In the genomic region with DNA sequence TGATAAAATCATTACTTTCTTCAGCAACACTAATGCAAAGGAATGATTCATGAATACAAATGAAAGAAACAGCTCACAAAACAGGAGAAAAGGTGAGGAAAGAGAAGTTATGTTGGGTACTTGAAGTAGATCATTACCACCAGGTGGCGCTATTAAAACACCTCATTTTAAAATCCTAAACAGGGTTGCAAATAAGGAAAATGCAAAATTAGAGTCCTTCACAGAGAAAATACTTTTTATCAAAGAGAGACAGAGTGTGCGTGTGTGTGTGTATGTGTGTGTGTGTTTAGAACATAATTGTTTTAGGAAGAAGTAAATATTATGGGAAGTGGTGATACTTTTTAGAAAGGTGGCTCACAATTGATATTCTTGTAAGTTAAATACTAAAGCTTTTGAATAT, we compare ENCODE assay signal across 9 cellular contexts. TPM values are rescaled to one million over a fixed set of nuclear protein-coding genes. Genes with fewer than 3 reads are reported as not detected.
DNase-seq lines count a peak whose midpoint lies in the region; ATAC-seq and TF ChIP-seq lines count a peak whose summit lies in the region.
"Had no signal": no experiment of that assay in that cellular context is flagged by ENCODE, and none has a peak within 500 bp of the region (broad histone marks: within the 10 kb centered on the region; RNA-seq: fewer than 3 reads in every experiment).

No MANE protein-coding gene starts in this region.

- no peaks in the 10 kb centered on the region for H3K9me3 Mint-ChIP-seq in activated CD4-positive, alpha-beta T cell treated with anti-CD3 and anti-CD28 coated beads, Interleukin-2, amount 10 ng/mL, durations not matched to agents 24 days and 14 days
- H3K9me3 Mint-ChIP-seq in nephron: peaks cover 3% of the 10 kb centered on the region

- no peaks in the 10 kb centered on the region for H3K9me2 ChIP-seq in SU-DHL-6 (replicated peaks; ENCODE audit: insufficient read depth, low read length)

- H3K9me3 ChIP-seq in SU-DHL-6 (ENCODE audit: insufficient read depth, low read length) (no peaks in the 10 kb centered on the region), fibroblast of lung (ENCODE audit: control insufficient read depth, insufficient read depth, low read depth, low read length) (no peaks in the 10 kb centered on the region)

- H3K9ac ChIP-seq in SU-DHL-6 (ENCODE audit: low read length) (no peak overlapping the region), fibroblast of lung (ENCODE audit: insufficient read depth, low read length) (no peak overlapping the region)

- H3K4me3 Mint-ChIP-seq in activated CD4-positive, alpha-beta T cell treated with anti-CD3 and anti-CD28 coated beads, Interleukin-2, amount 10 ng/mL, durations not matched to agents 24 days and 14 days: no peak overlapping the region
- no peak overlapping the region for H3K4me3 Mint-ChIP-seq in nephron
- H3K4me3 Mint-ChIP-seq: activated naive CD8-positive, alpha-beta T cell treated with anti-CD3 and anti-CD28 coated beads, Interleukin-2, amount 10 ng/mL, durations not matched to agents 7 days and 5 days had no signal

- no peaks in the 10 kb centered on the region for H3K36me3 Mint-ChIP-seq in activated CD4-positive, alpha-beta T cell treated with anti-CD3 and anti-CD28 coated beads, Interleukin-2, amount 10 ng/mL, durations not matched to agents 24 days and 14 days (ENCODE audit: low read depth)
- no peaks in the 10 kb centered on the region for H3K36me3 Mint-ChIP-seq in nephron (ENCODE audit: low read depth)

- H3K4me2 ChIP-seq in SU-DHL-6 (ENCODE audit: low read depth, low read length, poor library complexity, severe bottlenecking) (no peak overlapping the region), fibroblast of lung (ENCODE audit: extremely low read depth, insufficient read depth, low read length) (no peak overlapping the region)

- H3K27ac Mint-ChIP-seq in activated CD4-positive, alpha-beta T cell treated with anti-CD3 and anti-CD28 coated beads, Interleukin-2, amount 10 ng/mL, durations not matched to agents 24 days and 14 days: no peak overlapping the region
- no peak overlapping the region for H3K27ac Mint-ChIP-seq in nephron
- H3K27ac Mint-ChIP-seq: activated naive CD8-positive, alpha-beta T cell treated with anti-CD3 and anti-CD28 coated beads, Interleukin-2, amount 10 ng/mL, durations not matched to agents 7 days and 5 days had no signal

- H3K4me1 Mint-ChIP-seq in activated CD4-positive, alpha-beta T cell treated with anti-CD3 and anti-CD28 coated beads, Interleukin-2, amount 10 ng/mL, durations not matched to agents 24 days and 14 days: peaks cover 7% of the 10 kb centered on the region
- H3K4me1 Mint-ChIP-seq in nephron: peaks cover 24% of the 10 kb centered on the region

- H3K79me2 ChIP-seq in SU-DHL-6 (ENCODE audit: insufficient read depth, low read length): no peaks in the 10 kb centered on the region
- no peaks in the 10 kb centered on the region for H3K79me2 ChIP-seq in fibroblast of lung (ENCODE audit: control insufficient read depth, insufficient read depth, low read length)

- no peaks in the 10 kb centered on the region for H3F3A ChIP-seq in SU-DHL-6 (ENCODE audit: insufficient read depth)

- H3K4me3 ChIP-seq in SU-DHL-6 (ENCODE audit: insufficient read depth, low read length, poor library complexity, severe bottlenecking) (no peak overlapping the region), fibroblast of lung (replicated peaks in 1 of 4; ENCODE audit: control extremely low read depth in 1 of 4, insufficient read depth in 1 of 4, low read depth in 3 of 4, low read length in 4 of 4) (no peak overlapping the region)

- peak; percentile 77 for DNase-seq in activated CD4-positive, alpha-beta T cell treated with anti-CD3 and anti-CD28 coated beads, Interleukin-2, amount 10 ng/mL, durations not matched to agents 24 days and 14 days
- no peak for DNase-seq in activated CD4-positive, alpha-beta T cell treated with anti-CD3 and anti-CD28 coated beads for 48 hours
- DNase-seq in NCI-H1105 treated with DMSO at 0.1 percent for 48 hours (lab: John Stamatoyannopoulos, UW) (peak; percentile 62), fibroblast of lung (ENCODE audit: low read depth in 2 of 2) (peak; percentile 70 to 95)
- DNase-seq: activated naive CD8-positive, alpha-beta T cell treated with anti-CD3 and anti-CD28 coated beads, Interleukin-2, amount 10 ng/mL, durations not matched to agents 7 days and 5 days had no signal

- intact Hi-C loops in activated CD4-positive, alpha-beta T cell treated with anti-CD3 and anti-CD28 coated beads, Interleukin-2, amount 10 ng/mL, durations not matched to agents 24 days and 14 days (cut with micrococcal nuclease): loop anchor here (5.0 kb wide), 2 partner anchors 1006 to 1026 kb away; no protein-coding TSS in a partner anchor

- H3K27me3 ChIP-seq in SU-DHL-6 (ENCODE audit: low read length) (no peaks in the 10 kb centered on the region), fibroblast of lung (ENCODE audit: control insufficient read depth, insufficient read depth, low read length) (no peaks in the 10 kb centered on the region)

- TF ChIP-seq CTCF in SU-DHL-6 (IDR thresholded peaks at IDR 0.05; ENCODE audit: insufficient read depth, low read length, poor library complexity, severe bottlenecking): peak; percentile 73
- peak; percentile 14 to 38 for TF ChIP-seq CTCF in fibroblast of lung (conservative IDR thresholded peaks at IDR 0.05 in 1 of 2, IDR thresholded peaks at IDR 0.05 in 1 of 2; ENCODE audit: low read depth in 1 of 2, low read length in 2 of 2)
- peak; percentile 74 to 81 (median 78) for TF ChIP-seq CTCF in nephron (IDR thresholded peaks at IDR 0.05; ENCODE audit: unreplicated experiment in 3 of 3)

- no peaks in the 10 kb centered on the region for H3K27me3 Mint-ChIP-seq in activated CD4-positive, alpha-beta T cell treated with anti-CD3 and anti-CD28 coated beads, Interleukin-2, amount 10 ng/mL, durations not matched to agents 24 days and 14 days
- no peaks in the 10 kb centered on the region for H3K27me3 Mint-ChIP-seq in nephron (ENCODE audit: low read depth)
- H3K27me3 Mint-ChIP-seq: activated naive CD8-positive, alpha-beta T cell treated with anti-CD3 and anti-CD28 coated beads, Interleukin-2, amount 10 ng/mL, durations not matched to agents 7 days and 5 days had no signal

- H4K20me1 ChIP-seq in SU-DHL-6 (ENCODE audit: low read depth, low read length) (no peaks in the 10 kb centered on the region), fibroblast of lung (ENCODE audit: control insufficient read depth, extremely low read depth, insufficient read depth, low read length) (no peaks in the 10 kb centered on the region)

- no peak overlapping the region for H2AFZ ChIP-seq in SU-DHL-6 (ENCODE audit: low read depth, low read length, severe bottlenecking)
- no peak overlapping the region for H2AFZ ChIP-seq in fibroblast of lung (ENCODE audit: low read length)

- H3K36me3 ChIP-seq in SU-DHL-6 (ENCODE audit: low read length) (no peaks in the 10 kb centered on the region), fibroblast of lung (ENCODE audit: control insufficient read depth, insufficient read depth, low read length) (no peaks in the 10 kb centered on the region)

- H3K27ac ChIP-seq in SU-DHL-6 (ENCODE audit: low read depth, low read length) (no peak overlapping the region), fibroblast of lung (ENCODE audit: insufficient read depth, low read length) (no peak overlapping the region)

- no peak for ATAC-seq in HG03095 (IDR thresholded peaks at IDR 0.05; ENCODE audit: unreplicated experiment)
- no peak for ATAC-seq in HG03039 (IDR thresholded peaks at IDR 0.05; ENCODE audit: unreplicated experiment)

- no peaks in the 10 kb centered on the region for H3K4me1 ChIP-seq in fibroblast of lung (ENCODE audit: control insufficient read depth, extremely low read depth, insufficient read depth, low read length)

RNA-seq across cellular contexts. Expression of gene CD180, which starts 49.5 kb away (rescaled TPM):
- 0.26 and 0.47 TPM in 2 replicates for total RNA-seq in activated CD4-positive, alpha-beta T cell treated with anti-CD3 and anti-CD28 coated beads, Interleukin-2, amount 10 ng/mL, durations not matched to agents 24 days and 14 days
- total RNA-seq in fibroblast of lung: not detected in 2 replicates
- polyA plus RNA-seq in fibroblast of lung: 0.14 and 0.28 TPM in 2 replicates
- polyA plus RNA-seq in fibroblast of lung (2012): 0.08 and 0.14 TPM in 2 replicates
- polyA minus RNA-seq in fibroblast of lung (ENCODE audit: low replicate concordance): not detected in 2 replicates

Comparison
In these comparisons a context has a peak if more than half of its experiments do, and no peak if none do; other contexts are left out.
1. CTCF ChIP-seq: peak in every context shown above with its lines; median percentile 78 in nephron; 73 in SU-DHL-6; 26 in fibroblast of lung.